Comparison of ENCODE assay signal across 1 cellular context in the genomic region with DNA sequence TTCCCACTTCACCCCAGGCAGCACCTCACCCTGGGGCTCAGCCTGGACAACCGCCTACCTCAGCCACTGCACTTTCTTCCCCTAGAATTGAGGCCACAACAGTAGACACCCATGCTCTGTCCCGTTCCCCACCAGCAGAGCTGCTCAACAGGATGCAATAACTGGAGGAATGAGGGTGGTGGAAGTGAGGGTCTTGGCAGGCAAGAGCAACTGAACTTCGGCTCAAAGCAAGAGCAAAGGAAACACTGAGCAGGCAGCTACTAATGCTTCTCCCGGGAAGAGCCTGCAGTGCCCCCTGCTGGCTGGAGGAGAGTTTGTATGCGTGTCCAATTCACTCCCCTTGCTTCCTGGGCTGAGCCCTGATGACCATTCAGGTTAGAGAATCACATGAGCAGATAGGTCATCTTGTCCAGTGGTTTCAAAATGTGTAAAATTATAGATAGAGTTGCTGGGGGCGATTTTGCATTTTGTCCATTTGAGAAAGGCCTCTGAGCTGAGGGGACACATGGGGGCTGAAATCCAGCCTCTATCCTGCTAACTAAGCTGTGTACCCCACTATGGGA.
TF ChIP-seq lines count a peak whose summit lies in the region.

No MANE protein-coding gene starts in this region.

TF ChIP-seq in HEK293, 187 proteins besides CTCF, POLR2A, EP300 and RAD21 (continued from another document and continues in another):
- TF ChIP-seq ZNF211 (tag by site-specific recombination; IDR thresholded peaks at IDR 0.05; ENCODE audit: low read depth) (no peak), FEZF1 (tag by site-specific recombination; IDR thresholded peaks at IDR 0.05) (no peak), ZNF292 (tag by site-specific recombination; IDR thresholded peaks at IDR 0.05; ENCODE audit: borderline replicate concordance, low read depth) (no peak), ZNF24 (tag by site-specific recombination; IDR thresholded peaks at IDR 0.05) (0 out of 2 replicates have a peak, but pooled peaks have one; percentile 35), SCRT2 (tag by site-specific recombination; IDR thresholded peaks at IDR 0.05) (no peak), ZNF202 (tag by site-specific recombination; IDR thresholded peaks at IDR 0.05; ENCODE audit: borderline replicate concordance) (no peak), ZNF707 (tag by site-specific recombination; IDR thresholded peaks at IDR 0.05) (no peak), ZBTB21 (tag by site-specific recombination; IDR thresholded peaks at IDR 0.05) (no peak), ZNF112 (tag by site-specific recombination; IDR thresholded peaks at IDR 0.05) (no peak), YY1 (tag by site-specific recombination; IDR thresholded peaks at IDR 0.05) (no peak), ZNF521 (tag by site-specific recombination; IDR thresholded peaks at IDR 0.05) (no peak), ZNF341 (tag by site-specific recombination; IDR thresholded peaks at IDR 0.05; ENCODE audit: low read depth) (0 out of 2 replicates have a peak, but pooled peaks have one; percentile 14), RBAK (tag by site-specific recombination; IDR thresholded peaks at IDR 0.05) (no peak), OVOL3 (tag by site-specific recombination; IDR thresholded peaks at IDR 0.05) (no peak), PRDM1 (tag by site-specific recombination; IDR thresholded peaks at IDR 0.05) (no peak), GLIS2 (tag by site-specific recombination; IDR thresholded peaks at IDR 0.05) (no peak), SALL2 (tag by site-specific recombination; IDR thresholded peaks at IDR 0.05; ENCODE audit: borderline replicate concordance) (no peak), ZNF16 (tag by site-specific recombination; IDR thresholded peaks at IDR 0.05; ENCODE audit: low read depth) (no peak), TRIM28 (IDR thresholded peaks at IDR 0.05; ENCODE audit: borderline replicate concordance, low read length) (0 out of 2 replicates have a peak, but pooled peaks have one; percentile 41), ZNF391 (tag by site-specific recombination; IDR thresholded peaks at IDR 0.05; ENCODE audit: borderline replicate concordance, low read depth) (no peak), ZBTB17 (tag by site-specific recombination; IDR thresholded peaks at IDR 0.05) (peak; percentile 73), ZNF394 (tag by site-specific recombination; IDR thresholded peaks at IDR 0.05; ENCODE audit: borderline replicate concordance) (peak; percentile 62; the same call in 1 of the 2 replicates), ZNF37A (tag by site-specific recombination; IDR thresholded peaks at IDR 0.05) (no peak), GLIS1 (tag by site-specific recombination; IDR thresholded peaks at IDR 0.05) (no peak), ZNF335 (tag by site-specific recombination; conservative IDR thresholded peaks at IDR 0.05) (peak; percentile 50), ZNF664 (tag by site-specific recombination; IDR thresholded peaks at IDR 0.05) (no peak), ZNF366 (tag by site-specific recombination; conservative IDR thresholded peaks at IDR 0.05) (no peak), ZNF660 (tag by site-specific recombination; IDR thresholded peaks at IDR 0.05) (peak; percentile 46; the same call in 1 of the 2 replicates), ZXDB (tag by site-specific recombination; IDR thresholded peaks at IDR 0.05) (no peak), ZNF654 (tag by site-specific recombination; IDR thresholded peaks at IDR 0.05; ENCODE audit: low read depth) (peak; percentile 58), ZNF23 (tag by site-specific recombination; IDR thresholded peaks at IDR 0.05; ENCODE audit: borderline replicate concordance) (no peak), ZEB2 (tag by site-specific recombination; IDR thresholded peaks at IDR 0.05) (no peak), ZNF830 (tag by site-specific recombination; IDR thresholded peaks at IDR 0.05; ENCODE audit: low read depth) (no peak)
- TF ChIP-seq, protein P1, sequence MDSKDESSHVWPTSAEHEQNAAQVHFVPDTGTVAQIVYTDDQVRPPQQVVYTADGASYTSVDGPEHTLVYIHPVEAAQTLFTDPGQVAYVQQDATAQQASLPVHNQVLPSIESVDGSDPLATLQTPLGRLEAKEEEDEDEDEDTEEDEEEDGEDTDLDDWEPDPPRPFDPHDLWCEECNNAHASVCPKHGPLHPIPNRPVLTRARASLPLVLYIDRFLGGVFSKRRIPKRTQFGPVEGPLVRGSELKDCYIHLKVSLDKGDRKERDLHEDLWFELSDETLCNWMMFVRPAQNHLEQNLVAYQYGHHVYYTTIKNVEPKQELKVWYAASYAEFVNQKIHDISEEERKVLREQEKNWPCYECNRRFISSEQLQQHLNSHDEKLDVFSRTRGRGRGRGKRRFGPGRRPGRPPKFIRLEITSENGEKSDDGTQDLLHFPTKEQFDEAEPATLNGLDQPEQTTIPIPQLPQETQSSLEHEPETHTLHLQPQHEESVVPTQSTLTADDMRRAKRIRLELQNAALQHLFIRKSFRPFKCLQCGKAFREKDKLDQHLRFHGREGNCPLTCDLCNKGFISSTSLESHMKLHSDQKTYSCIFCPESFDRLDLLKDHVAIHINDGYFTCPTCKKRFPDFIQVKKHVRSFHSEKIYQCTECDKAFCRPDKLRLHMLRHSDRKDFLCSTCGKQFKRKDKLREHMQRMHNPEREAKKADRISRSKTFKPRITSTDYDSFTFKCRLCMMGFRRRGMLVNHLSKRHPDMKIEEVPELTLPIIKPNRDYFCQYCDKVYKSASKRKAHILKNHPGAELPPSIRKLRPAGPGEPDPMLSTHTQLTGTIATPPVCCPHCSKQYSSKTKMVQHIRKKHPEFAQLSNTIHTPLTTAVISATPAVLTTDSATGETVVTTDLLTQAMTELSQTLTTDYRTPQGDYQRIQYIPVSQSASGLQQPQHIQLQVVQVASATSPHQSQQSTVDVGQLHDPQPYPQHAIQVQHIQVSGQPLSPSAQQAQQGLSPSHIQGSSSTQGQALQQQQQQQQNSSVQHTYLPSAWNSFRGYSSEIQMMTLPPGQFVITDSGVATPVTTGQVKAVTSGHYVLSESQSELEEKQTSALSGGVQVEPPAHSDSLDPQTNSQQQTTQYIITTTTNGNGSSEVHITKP (tag by site-specific recombination; IDR thresholded peaks at IDR 0.05), result no peak
- TF ChIP-seq, protein P2, sequence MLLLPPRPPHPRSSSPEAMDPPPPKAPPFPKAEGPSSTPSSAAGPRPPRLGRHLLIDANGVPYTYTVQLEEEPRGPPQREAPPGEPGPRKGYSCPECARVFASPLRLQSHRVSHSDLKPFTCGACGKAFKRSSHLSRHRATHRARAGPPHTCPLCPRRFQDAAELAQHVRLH (tag by site-specific recombination; IDR thresholded peaks at IDR 0.05), result 0 out of 2 replicates have a peak, but pooled peaks have one; percentile 26
- TF ChIP-seq, protein P3, sequence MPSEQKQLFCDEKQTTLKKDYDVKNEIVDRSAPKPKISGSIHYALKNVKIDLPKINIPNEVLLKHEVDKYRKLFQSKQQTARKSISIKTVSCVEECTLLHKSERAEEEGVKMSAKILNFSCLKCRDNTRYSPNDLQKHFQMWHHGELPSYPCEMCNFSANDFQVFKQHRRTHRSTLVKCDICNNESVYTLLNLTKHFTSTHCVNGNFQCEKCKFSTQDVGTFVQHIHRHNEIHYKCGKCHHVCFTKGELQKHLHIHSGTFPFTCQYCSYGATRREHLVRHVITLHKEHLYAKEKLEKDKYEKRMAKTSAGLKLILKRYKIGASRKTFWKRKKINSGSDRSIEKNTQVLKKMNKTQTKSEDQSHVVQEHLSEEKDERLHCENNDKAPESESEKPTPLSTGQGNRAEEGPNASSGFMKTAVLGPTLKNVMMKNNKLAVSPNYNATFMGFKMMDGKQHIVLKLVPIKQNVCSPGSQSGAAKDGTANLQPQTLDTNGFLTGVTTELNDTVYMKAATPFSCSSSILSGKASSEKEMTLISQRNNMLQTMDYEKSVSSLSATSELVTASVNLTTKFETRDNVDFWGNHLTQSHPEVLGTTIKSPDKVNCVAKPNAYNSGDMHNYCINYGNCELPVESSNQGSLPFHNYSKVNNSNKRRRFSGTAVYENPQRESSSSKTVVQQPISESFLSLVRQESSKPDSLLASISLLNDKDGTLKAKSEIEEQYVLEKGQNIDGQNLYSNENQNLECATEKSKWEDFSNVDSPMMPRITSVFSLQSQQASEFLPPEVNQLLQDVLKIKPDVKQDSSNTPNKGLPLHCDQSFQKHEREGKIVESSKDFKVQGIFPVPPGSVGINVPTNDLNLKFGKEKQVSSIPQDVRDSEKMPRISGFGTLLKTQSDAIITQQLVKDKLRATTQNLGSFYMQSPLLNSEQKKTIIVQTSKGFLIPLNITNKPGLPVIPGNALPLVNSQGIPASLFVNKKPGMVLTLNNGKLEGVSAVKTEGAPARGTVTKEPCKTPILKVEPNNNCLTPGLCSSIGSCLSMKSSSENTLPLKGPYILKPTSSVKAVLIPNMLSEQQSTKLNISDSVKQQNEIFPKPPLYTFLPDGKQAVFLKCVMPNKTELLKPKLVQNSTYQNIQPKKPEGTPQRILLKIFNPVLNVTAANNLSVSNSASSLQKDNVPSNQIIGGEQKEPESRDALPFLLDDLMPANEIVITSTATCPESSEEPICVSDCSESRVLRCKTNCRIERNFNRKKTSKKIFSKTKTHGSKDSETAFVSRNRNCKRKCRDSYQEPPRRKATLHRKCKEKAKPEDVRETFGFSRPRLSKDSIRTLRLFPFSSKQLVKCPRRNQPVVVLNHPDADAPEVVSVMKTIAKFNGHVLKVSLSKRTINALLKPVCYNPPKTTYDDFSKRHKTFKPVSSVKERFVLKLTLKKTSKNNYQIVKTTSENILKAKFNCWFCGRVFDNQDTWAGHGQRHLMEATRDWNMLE (tag by site-specific recombination; conservative IDR thresholded peaks at IDR 0.05; ENCODE audit: low read depth), result 0 out of 2 replicates have a peak, but pooled peaks have one; percentile 31
- TF ChIP-seq, protein P4, sequence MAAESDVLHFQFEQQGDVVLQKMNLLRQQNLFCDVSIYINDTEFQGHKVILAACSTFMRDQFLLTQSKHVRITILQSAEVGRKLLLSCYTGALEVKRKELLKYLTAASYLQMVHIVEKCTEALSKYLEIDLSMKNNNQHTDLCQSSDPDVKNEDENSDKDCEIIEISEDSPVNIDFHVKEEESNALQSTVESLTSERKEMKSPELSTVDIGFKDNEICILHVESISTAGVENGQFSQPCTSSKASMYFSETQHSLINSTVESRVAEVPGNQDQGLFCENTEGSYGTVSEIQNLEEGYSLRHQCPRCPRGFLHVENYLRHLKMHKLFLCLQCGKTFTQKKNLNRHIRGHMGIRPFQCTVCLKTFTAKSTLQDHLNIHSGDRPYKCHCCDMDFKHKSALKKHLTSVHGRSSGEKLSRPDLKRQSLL (tag by site-specific recombination; IDR thresholded peaks at IDR 0.05), result no peak
- TF ChIP-seq, protein P5, sequence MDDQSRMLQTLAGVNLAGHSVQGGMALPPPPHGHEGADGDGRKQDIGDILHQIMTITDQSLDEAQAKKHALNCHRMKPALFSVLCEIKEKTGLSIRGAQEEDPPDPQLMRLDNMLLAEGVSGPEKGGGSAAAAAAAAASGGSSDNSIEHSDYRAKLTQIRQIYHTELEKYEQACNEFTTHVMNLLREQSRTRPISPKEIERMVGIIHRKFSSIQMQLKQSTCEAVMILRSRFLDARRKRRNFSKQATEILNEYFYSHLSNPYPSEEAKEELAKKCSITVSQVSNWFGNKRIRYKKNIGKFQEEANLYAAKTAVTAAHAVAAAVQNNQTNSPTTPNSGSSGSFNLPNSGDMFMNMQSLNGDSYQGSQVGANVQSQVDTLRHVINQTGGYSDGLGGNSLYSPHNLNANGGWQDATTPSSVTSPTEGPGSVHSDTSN (CRISPR knock-in tag; IDR thresholded peaks at IDR 0.05), result no peak
- TF ChIP-seq, protein P6, sequence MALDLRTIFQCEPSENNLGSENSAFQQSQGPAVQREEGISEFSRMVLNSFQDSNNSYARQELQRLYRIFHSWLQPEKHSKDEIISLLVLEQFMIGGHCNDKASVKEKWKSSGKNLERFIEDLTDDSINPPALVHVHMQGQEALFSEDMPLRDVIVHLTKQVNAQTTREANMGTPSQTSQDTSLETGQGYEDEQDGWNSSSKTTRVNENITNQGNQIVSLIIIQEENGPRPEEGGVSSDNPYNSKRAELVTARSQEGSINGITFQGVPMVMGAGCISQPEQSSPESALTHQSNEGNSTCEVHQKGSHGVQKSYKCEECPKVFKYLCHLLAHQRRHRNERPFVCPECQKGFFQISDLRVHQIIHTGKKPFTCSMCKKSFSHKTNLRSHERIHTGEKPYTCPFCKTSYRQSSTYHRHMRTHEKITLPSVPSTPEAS (tag by site-specific recombination; IDR thresholded peaks at IDR 0.05), result no peak
- TF ChIP-seq, protein P7, sequence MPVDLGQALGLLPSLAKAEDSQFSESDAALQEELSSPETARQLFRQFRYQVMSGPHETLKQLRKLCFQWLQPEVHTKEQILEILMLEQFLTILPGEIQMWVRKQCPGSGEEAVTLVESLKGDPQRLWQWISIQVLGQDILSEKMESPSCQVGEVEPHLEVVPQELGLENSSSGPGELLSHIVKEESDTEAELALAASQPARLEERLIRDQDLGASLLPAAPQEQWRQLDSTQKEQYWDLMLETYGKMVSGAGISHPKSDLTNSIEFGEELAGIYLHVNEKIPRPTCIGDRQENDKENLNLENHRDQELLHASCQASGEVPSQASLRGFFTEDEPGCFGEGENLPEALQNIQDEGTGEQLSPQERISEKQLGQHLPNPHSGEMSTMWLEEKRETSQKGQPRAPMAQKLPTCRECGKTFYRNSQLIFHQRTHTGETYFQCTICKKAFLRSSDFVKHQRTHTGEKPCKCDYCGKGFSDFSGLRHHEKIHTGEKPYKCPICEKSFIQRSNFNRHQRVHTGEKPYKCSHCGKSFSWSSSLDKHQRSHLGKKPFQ (tag by site-specific recombination; IDR thresholded peaks at IDR 0.05), result no peak
- TF ChIP-seq, protein P8, sequence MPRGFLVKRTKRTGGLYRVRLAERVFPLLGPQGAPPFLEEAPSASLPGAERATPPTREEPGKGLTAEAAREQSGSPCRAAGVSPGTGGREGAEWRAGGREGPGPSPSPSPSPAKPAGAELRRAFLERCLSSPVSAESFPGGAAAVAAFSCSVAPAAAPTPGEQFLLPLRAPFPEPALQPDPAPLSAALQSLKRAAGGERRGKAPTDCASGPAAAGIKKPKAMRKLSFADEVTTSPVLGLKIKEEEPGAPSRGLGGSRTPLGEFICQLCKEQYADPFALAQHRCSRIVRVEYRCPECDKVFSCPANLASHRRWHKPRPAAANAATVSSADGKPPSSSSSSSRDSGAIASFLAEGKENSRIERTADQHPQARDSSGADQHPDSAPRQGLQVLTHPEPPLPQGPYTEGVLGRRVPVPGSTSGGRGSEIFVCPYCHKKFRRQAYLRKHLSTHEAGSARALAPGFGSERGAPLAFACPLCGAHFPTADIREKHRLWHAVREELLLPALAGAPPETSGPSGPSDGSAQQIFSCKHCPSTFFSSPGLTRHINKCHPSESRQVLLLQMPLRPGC (tag by site-specific recombination; IDR thresholded peaks at IDR 0.05), result no peak
- TF ChIP-seq, protein P9, sequence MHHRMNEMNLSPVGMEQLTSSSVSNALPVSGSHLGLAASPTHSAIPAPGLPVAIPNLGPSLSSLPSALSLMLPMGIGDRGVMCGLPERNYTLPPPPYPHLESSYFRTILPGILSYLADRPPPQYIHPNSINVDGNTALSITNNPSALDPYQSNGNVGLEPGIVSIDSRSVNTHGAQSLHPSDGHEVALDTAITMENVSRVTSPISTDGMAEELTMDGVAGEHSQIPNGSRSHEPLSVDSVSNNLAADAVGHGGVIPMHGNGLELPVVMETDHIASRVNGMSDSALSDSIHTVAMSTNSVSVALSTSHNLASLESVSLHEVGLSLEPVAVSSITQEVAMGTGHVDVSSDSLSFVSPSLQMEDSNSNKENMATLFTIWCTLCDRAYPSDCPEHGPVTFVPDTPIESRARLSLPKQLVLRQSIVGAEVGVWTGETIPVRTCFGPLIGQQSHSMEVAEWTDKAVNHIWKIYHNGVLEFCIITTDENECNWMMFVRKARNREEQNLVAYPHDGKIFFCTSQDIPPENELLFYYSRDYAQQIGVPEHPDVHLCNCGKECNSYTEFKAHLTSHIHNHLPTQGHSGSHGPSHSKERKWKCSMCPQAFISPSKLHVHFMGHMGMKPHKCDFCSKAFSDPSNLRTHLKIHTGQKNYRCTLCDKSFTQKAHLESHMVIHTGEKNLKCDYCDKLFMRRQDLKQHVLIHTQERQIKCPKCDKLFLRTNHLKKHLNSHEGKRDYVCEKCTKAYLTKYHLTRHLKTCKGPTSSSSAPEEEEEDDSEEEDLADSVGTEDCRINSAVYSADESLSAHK (tag by site-specific recombination; IDR thresholded peaks at IDR 0.05), result no peak
